10 cellular contexts compared by ENCODE assay signal in genomic region chr4:104451573-104451972, GRCh38. TPM values are rescaled to one million over a fixed set of nuclear protein-coding genes. Genes with fewer than 3 reads are reported as not detected.
DNase-seq lines count a peak whose midpoint lies in the region; ATAC-seq and TF ChIP-seq lines count a peak whose summit lies in the region.
"Had no signal": no experiment of that assay in that cellular context is flagged by ENCODE, and none has a peak within 500 bp of the region (broad histone marks: within the 10 kb centered on the region; RNA-seq: fewer than 3 reads in every experiment).

No MANE protein-coding gene starts in this region.

- H3K4me1 Mint-ChIP-seq in type B pancreatic cell (ENCODE audit: unreplicated experiment), result no peaks in the 10 kb centered on the region
- H3K4me1 Mint-ChIP-seq in activated T-cell treated with anti-CD3 and anti-CD28 coated beads, Interleukin-2, amount 50 U/mL, for 72 hours (ENCODE audit: low read depth), result no peaks in the 10 kb centered on the region

- no peaks in the 10 kb centered on the region for H3K9me3 Mint-ChIP-seq in type B pancreatic cell
- no peaks in the 10 kb centered on the region for H3K9me3 Mint-ChIP-seq in activated T-cell treated with anti-CD3 and anti-CD28 coated beads, Interleukin-2, amount 50 U/mL, for 72 hours

- no peaks in the 10 kb centered on the region for H3K36me3 Mint-ChIP-seq in type B pancreatic cell
- no peaks in the 10 kb centered on the region for H3K36me3 Mint-ChIP-seq in activated T-cell treated with anti-CD3 and anti-CD28 coated beads, Interleukin-2, amount 50 U/mL, for 72 hours (ENCODE audit: insufficient read depth in 2 of 2)

- H3K4me3 ChIP-seq in heart left ventricle, result no peak overlapping the region
- H3K4me3 ChIP-seq in right atrium auricular region, result no peak overlapping the region
- no peak overlapping the region for H3K4me3 ChIP-seq in LNCaP clone FGC (ENCODE audit: low read depth, low read length)
- H3K4me3 ChIP-seq in esophagus muscularis mucosa, result no peak overlapping the region
- no peak overlapping the region for H3K4me3 ChIP-seq in stomach
- H3K4me3 ChIP-seq: BLaER1 had no signal

- H3K27ac ChIP-seq in heart left ventricle (no peak overlapping the region), right atrium auricular region (no peak overlapping the region), esophagus muscularis mucosa (replicated peaks in 1 of 4) (no peak overlapping the region), stomach (no peak overlapping the region)
- H3K27ac ChIP-seq: BLaER1 had no signal

- no peak overlapping the region for H3K27ac Mint-ChIP-seq in type B pancreatic cell
- H3K27ac Mint-ChIP-seq in activated T-cell treated with anti-CD3 and anti-CD28 coated beads, Interleukin-2, amount 50 U/mL, for 72 hours, result no peak overlapping the region

- TF ChIP-seq CTCF in heart left ventricle (IDR thresholded peaks at IDR 0.05) (peak in 10 of 12 donors; percentile 15 to 55 (median 32)), right atrium auricular region (IDR thresholded peaks at IDR 0.05) (peak in 1 of 2 donors; percentile 56), LNCaP clone FGC (IDR thresholded peaks at IDR 0.05; ENCODE audit: control insufficient read depth, extremely low read depth, insufficient read depth) (peak; percentile 39), esophagus muscularis mucosa (IDR thresholded peaks at IDR 0.05) (peak; percentile 12 to 25 (median 25)), type B pancreatic cell (conservative IDR thresholded peaks at IDR 0.05) (peak; percentile 63), stomach (IDR thresholded peaks at IDR 0.05) (no peak)

- H3K27me3 ChIP-seq in heart left ventricle, result no peaks in the 10 kb centered on the region
- no peaks in the 10 kb centered on the region for H3K27me3 ChIP-seq in right atrium auricular region
- H3K27me3 ChIP-seq in esophagus muscularis mucosa, result no peaks in the 10 kb centered on the region
- H3K27me3 ChIP-seq in stomach, result no peaks in the 10 kb centered on the region
- H3K27me3 ChIP-seq: BLaER1 had no signal

- WGBS in heart left ventricle, 4 donors, result 4 to 18% (median 10%) methylated on average over 1 of the region's 1 CpG
- WGBS in esophagus muscularis mucosa, result 33% methylated on average over 1 of the region's 1 CpG
- 18 to 31% (median 24%) methylated on average over 1 of the region's 1 CpG for WGBS in stomach, 5 donors

- no peak overlapping the region for H3K4me3 Mint-ChIP-seq in type B pancreatic cell
- no peak overlapping the region for H3K4me3 Mint-ChIP-seq in activated T-cell treated with anti-CD3 and anti-CD28 coated beads, Interleukin-2, amount 50 U/mL, for 72 hours

- TF ChIP-seq EP300 in esophagus muscularis mucosa (IDR thresholded peaks at IDR 0.05) (no peak), stomach (IDR thresholded peaks at IDR 0.05) (no peak)

- peak in 1 of 4 donors; percentile 49 for ATAC-seq in heart left ventricle
- ATAC-seq in activated T-cell treated with anti-CD3 and anti-CD28 coated beads, Interleukin-2, amount 50 U/mL, for 72 hours (replicated peaks in 1 of 2), result no peak

- H3K36me3 ChIP-seq in heart left ventricle (no peaks in the 10 kb centered on the region), right atrium auricular region (no peaks in the 10 kb centered on the region), esophagus muscularis mucosa (no peaks in the 10 kb centered on the region), stomach (no peaks in the 10 kb centered on the region)
- H3K36me3 ChIP-seq: BLaER1 had no signal

- H3K27me3 Mint-ChIP-seq in type B pancreatic cell, result no peaks in the 10 kb centered on the region
- H3K27me3 Mint-ChIP-seq in activated T-cell treated with anti-CD3 and anti-CD28 coated beads, Interleukin-2, amount 50 U/mL, for 72 hours (ENCODE audit: low read depth), result no peaks in the 10 kb centered on the region

- H3K9me3 ChIP-seq in heart left ventricle, result no peaks in the 10 kb centered on the region
- H3K9me3 ChIP-seq in right atrium auricular region, result no peaks in the 10 kb centered on the region
- H3K9me3 ChIP-seq in esophagus muscularis mucosa, result no peaks in the 10 kb centered on the region
- H3K9me3 ChIP-seq in stomach, result no peaks in the 10 kb centered on the region
- H3K9me3 ChIP-seq: BLaER1 had no signal

- DNase-seq in heart left ventricle (no peak), right atrium auricular region (ENCODE audit: low spot score) (no peak), LNCaP clone FGC (ENCODE audit: low read depth) (no peak), esophagus muscularis mucosa (ENCODE audit: extremely low spot score) (no peak), type B pancreatic cell (ENCODE audit: extremely low spot score, unreplicated experiment) (no peak), stomach (no peak), KG1 (lab: John Stamatoyannopoulos, UW) (no peak)
- DNase-seq in activated T-cell treated with anti-CD3 and anti-CD28 coated beads, Interleukin-2, amount 50 U/mL, for 72 hours, result no peak
- DNase-seq: NCI-H1048 had no signal

- intact Hi-C loops in heart left ventricle (cut with DNase I) (loop anchor here in 1 of 10 donors (5.0 kb wide), 1 partner anchor 384 kb away; no protein-coding TSS in a partner anchor), esophagus muscularis mucosa (cut with DNase I) (no loop called here), stomach (cut with DNase I; ENCODE audit: low total_unique reads) (no loop called here)

- TF ChIP-seq POLR2A in heart left ventricle (IDR thresholded peaks at IDR 0.05), result no peak
- TF ChIP-seq POLR2A in esophagus muscularis mucosa (IDR thresholded peaks at IDR 0.05; ENCODE audit: low read depth), result no peak
- TF ChIP-seq POLR2A in stomach (IDR thresholded peaks at IDR 0.05), result no peak

- H3K4me1 ChIP-seq in heart left ventricle, result no peaks in the 10 kb centered on the region
- no peaks in the 10 kb centered on the region for H3K4me1 ChIP-seq in right atrium auricular region
- H3K4me1 ChIP-seq in esophagus muscularis mucosa, result no peaks in the 10 kb centered on the region
- H3K4me1 ChIP-seq in stomach, result no peaks in the 10 kb centered on the region
- H3K4me1 ChIP-seq: BLaER1 had no signal

RNA-seq across cellular contexts. Expression of gene CXXC4, which starts 43.1 kb away (rescaled TPM):
- total RNA-seq in heart left ventricle (1 to 10 TPM; 1.9 to 7.3 (median 4.1) TPM), right atrium auricular region (1 to 10 TPM; 3.1 to 4.1 TPM), esophagus muscularis mucosa (1 to 10 TPM; 1.7 to 3.3 (median 2.9) TPM), type B pancreatic cell (ENCODE audit: low replicate concordance) (3.9 and 4.2 TPM in 2 replicates), stomach (10 to 100 TPM in 1 of 5 donors, 1 to 10 TPM in 2, not detected in 2; 1.9 to 18.5 (median 4.2) TPM)
- polyA plus RNA-seq in heart left ventricle (1 to 10 TPM in 1 of 2 donors, under 1 TPM in 1; 0.58 to 1.2 TPM), stomach (under 1 TPM; 0.10 to 0.92 (median 0.50) TPM)
- total RNA-seq in activated T-cell treated with anti-CD3 and anti-CD28 coated beads, Interleukin-2, amount 50 U/mL, for 72 hours, result under 1 TPM in 1 of 2 donors, not detected in 1; 0.07 TPM

Comparison
In these comparisons a context has a peak if more than half of its experiments do, and no peak if none do; other contexts are left out.
1. CTCF ChIP-seq: peak in heart left ventricle (10 of 12), LNCaP clone FGC (single experiment), esophagus muscularis mucosa (3 of 3) and type B pancreatic cell (single experiment); none in stomach (0 of 7).